In the genomic region with DNA sequence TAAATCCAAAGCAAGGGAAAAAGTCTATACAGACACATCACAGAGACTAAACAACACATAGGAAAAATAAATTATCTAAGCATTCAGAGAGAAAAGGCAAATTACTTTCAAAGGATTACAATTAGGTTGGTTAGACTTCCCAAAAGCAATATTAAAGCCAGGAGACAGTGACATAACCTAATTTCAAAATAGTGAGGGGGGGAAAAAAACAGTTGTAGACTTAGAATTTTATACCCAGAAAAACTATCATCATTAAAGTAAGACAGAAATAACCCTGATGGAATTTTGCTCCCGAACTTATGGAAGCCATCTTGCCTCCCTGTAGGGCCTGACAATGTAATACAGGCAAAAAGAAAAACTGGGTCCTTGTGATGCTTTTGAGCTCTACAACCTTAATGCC, we compare ENCODE assay signal across 28 cellular contexts.
"Had no signal": no experiment of that assay in that cellular context is flagged by ENCODE, and none has a peak within 500 bp of the region (broad histone marks: within the 10 kb centered on the region; RNA-seq: fewer than 3 reads in every experiment).

No MANE protein-coding gene starts in this region.

- H3K27ac ChIP-seq: neural progenitor cell, ovary, parathyroid adenoma, psoas muscle, right lobe of liver, sigmoid colon, thoracic aorta, thyroid gland, tibial nerve, upper lobe of right lung, uterus had no signal

- H3K4me3 ChIP-seq: neural progenitor cell, ovary, psoas muscle, right lobe of liver, sigmoid colon, stomach, thoracic aorta, thyroid gland, tibial nerve, upper lobe of right lung, uterus had no signal

- H3K27me3 Mint-ChIP-seq: progenitor cell of endocrine pancreas; stimulated activated naive B cell treated with anti-CD40 and anti-IgM and Interleukin-4, amounts not matched to agents 10 μg/mL and 1 μg/mL and 100 μg/mL, for 72 hours; stimulated activated naive CD8-positive, alpha-beta T cell treated with anti-CD3 and anti-CD28 coated beads, Interleukin-15, Interleukin-2, amounts not matched to agents 100 ng/mL and 50 ng/mL, for 24 hours; type B pancreatic cell had no signal

- H3K4me1 Mint-ChIP-seq: natural killer cell; nephron; neural progenitor cell; stimulated activated effector memory CD8-positive, alpha-beta T cell treated with anti-CD3 and anti-CD28 coated beads, Interleukin-12 subunit alpha, Interleukin-12 subunit beta, amount 100 ng/mL, for 72 hours had no signal

- H3K9me3 ChIP-seq: ovary, right lobe of liver, thyroid gland had no signal

- ATAC-seq: natural killer cell; psoas muscle; right lobe of liver; stimulated activated effector memory CD8-positive, alpha-beta T cell treated with anti-CD3 and anti-CD28 coated beads, Interleukin-12 subunit alpha, Interleukin-12 subunit beta, amount 100 ng/mL, for 72 hours; stimulated activated naive B cell treated with anti-CD40 and anti-IgM and Interleukin-4, amounts not matched to agents 10 μg/mL and 1 μg/mL and 100 μg/mL, for 72 hours; upper lobe of right lung had no signal

- H3K36me3 ChIP-seq: neural progenitor cell, ovary, right lobe of liver, sigmoid colon, thoracic aorta, thyroid gland, upper lobe of right lung, uterus had no signal

- FAIRE-seq: small intestine had no signal

- H3K9ac ChIP-seq: neural progenitor cell, parathyroid adenoma had no signal

- H2AFZ ChIP-seq: neural progenitor cell, parathyroid adenoma had no signal

- H3K27ac Mint-ChIP-seq: natural killer cell; neural progenitor cell; progenitor cell of endocrine pancreas; stimulated activated effector memory CD8-positive, alpha-beta T cell treated with anti-CD3 and anti-CD28 coated beads, Interleukin-12 subunit alpha, Interleukin-12 subunit beta, amount 100 ng/mL, for 72 hours; stimulated activated naive B cell treated with anti-CD40 and anti-IgM and Interleukin-4, amounts not matched to agents 10 μg/mL and 1 μg/mL and 100 μg/mL, for 72 hours; stimulated activated naive CD8-positive, alpha-beta T cell treated with anti-CD3 and anti-CD28 coated beads, Interleukin-15, Interleukin-2, amounts not matched to agents 100 ng/mL and 50 ng/mL, for 24 hours; type B pancreatic cell had no signal

- H3K4me1 ChIP-seq: neural progenitor cell, parathyroid adenoma, psoas muscle, right lobe of liver, sigmoid colon, thyroid gland, tibial nerve, upper lobe of right lung, uterus had no signal

- DNase-seq: natural killer cell; occipital lobe; ovary; posterior cingulate gyrus; psoas muscle; right cardiac atrium; right lobe of liver; sigmoid colon; small intestine; stimulated activated CD4-positive, alpha-beta T cell treated with anti-CD3 and anti-CD28 coated beads, Interleukin-15, amount 100 ng/mL, for 24 hours; stimulated activated CD4-positive, alpha-beta T cell treated with anti-CD3 and anti-CD28 coated beads, Interleukin-2, amount 100 ng/mL, for 24 hours; stimulated activated CD4-positive, alpha-beta T cell treated with anti-CD3 and anti-CD28 coated beads, Interleukin-2, amount 100 ng/mL, for 48 hours; stimulated activated CD4-positive, alpha-beta T cell treated with anti-CD3 and anti-CD28 coated beads, Interleukin-4, amount 100 ng/mL, for 24 hours; stimulated activated naive B cell treated with anti-CD40 and anti-IgM and Interleukin-4, amounts not matched to agents 10 μg/mL and 1 μg/mL and 100 μg/mL, for 72 hours; stimulated activated naive CD4-positive, alpha-beta T cell treated with Interleukin-2 at 50 U/mL for 16 hours; stomach; thyroid gland; upper lobe of right lung; uterus had no signal

- H3K4me2 ChIP-seq: neural progenitor cell had no signal

- H3K79me2 ChIP-seq: parathyroid adenoma had no signal

- H3K4me3 Mint-ChIP-seq: natural killer cell; nephron; neural progenitor cell; stimulated activated effector memory CD8-positive, alpha-beta T cell treated with anti-CD3 and anti-CD28 coated beads, Interleukin-12 subunit alpha, Interleukin-12 subunit beta, amount 100 ng/mL, for 72 hours; stimulated activated naive B cell treated with anti-CD40 and anti-IgM and Interleukin-4, amounts not matched to agents 10 μg/mL and 1 μg/mL and 100 μg/mL, for 72 hours; stimulated activated naive CD8-positive, alpha-beta T cell treated with anti-CD3 and anti-CD28 coated beads, Interleukin-15, Interleukin-2, amounts not matched to agents 100 ng/mL and 50 ng/mL, for 24 hours; type B pancreatic cell had no signal

- H3K27me3 ChIP-seq: neural progenitor cell, ovary, right lobe of liver, sigmoid colon, stomach, thyroid gland, tibial nerve, upper lobe of right lung, uterus had no signal

- H3K36me3 Mint-ChIP-seq: stimulated activated effector memory CD8-positive, alpha-beta T cell treated with anti-CD3 and anti-CD28 coated beads, Interleukin-12 subunit alpha, Interleukin-12 subunit beta, amount 100 ng/mL, for 72 hours had no signal
